30 cellular contexts compared by ENCODE assay signal in genomic region chr22:23386822-23387580, GRCh38.
"Had no signal": no experiment of that assay in that cellular context is flagged by ENCODE, and none has a peak within 500 bp of the region (broad histone marks: within the 10 kb centered on the region; RNA-seq: fewer than 3 reads in every experiment).

No MANE protein-coding gene starts in this region.

- H2AFZ ChIP-seq: hepatocyte, neural progenitor cell had no signal

- H3K9me3 Mint-ChIP-seq: activated naive CD8-positive, alpha-beta T cell treated with anti-CD3 and anti-CD28 coated beads for 36 hours; brain; effector memory CD8-positive, alpha-beta T cell; naive B cell; neural progenitor cell; stimulated activated memory B cell treated with anti-CD40 and anti-IgM and Interleukin-4, amounts not matched to agents 10 μg/mL and 1 μg/mL and 100 μg/mL, for 72 hours; T-helper 2 cell treated with Interferon-gamma antibody and Interleukin-4, amounts not matched to agents 5 μg/mL and 100 μg/mL, for 36 hours had no signal

- H3K4me1 ChIP-seq: adrenal gland had no signal

- H3K79me2 ChIP-seq: hepatocyte had no signal

- H3K4me3 Mint-ChIP-seq: activated CD4-positive, alpha-beta T cell treated with anti-CD3 and anti-CD28 coated beads for 36 hours; activated naive CD8-positive, alpha-beta T cell treated with anti-CD3 and anti-CD28 coated beads for 36 hours; brain; effector memory CD8-positive, alpha-beta T cell; naive B cell; neural progenitor cell; stimulated activated memory B cell treated with anti-CD40 and anti-IgM and Interleukin-4, amounts not matched to agents 10 μg/mL and 1 μg/mL and 100 μg/mL, for 72 hours; T-helper 2 cell treated with Interferon-gamma antibody and Interleukin-4, amounts not matched to agents 5 μg/mL and 100 μg/mL, for 36 hours had no signal

- H3K9ac ChIP-seq: neural progenitor cell had no signal

- H3K36me3 Mint-ChIP-seq: activated naive CD8-positive, alpha-beta T cell treated with anti-CD3 and anti-CD28 coated beads for 36 hours; brain; naive B cell; neural progenitor cell; stimulated activated memory B cell treated with anti-CD40 and anti-IgM and Interleukin-4, amounts not matched to agents 10 μg/mL and 1 μg/mL and 100 μg/mL, for 72 hours had no signal

- H3K27me3 ChIP-seq: adrenal gland, ascending aorta, cardiac muscle cell, gastroesophageal sphincter, hepatocyte, neural progenitor cell, thyroid gland had no signal

- H3K27me3 Mint-ChIP-seq: activated naive CD8-positive, alpha-beta T cell treated with anti-CD3 and anti-CD28 coated beads for 36 hours; brain had no signal

- DNase-seq: activated CD4-positive, alpha-beta T cell treated with anti-CD3 and anti-CD28 coated beads for 36 hours; activated CD4-positive, alpha-beta T cell treated with anti-CD3 and anti-CD28 coated beads, Interleukin-2, amount 50 U/mL, for 4 hours; activated CD4-positive, CD25-positive, alpha-beta regulatory T cell; activated effector memory CD4-positive, alpha-beta T cell treated with Interleukin-2 at 50 U/mL for 16 hours; activated naive CD4-positive, alpha-beta T cell treated with Interleukin-2 at 50 U/mL for 16 hours; activated naive CD8-positive, alpha-beta T cell treated with anti-CD3 and anti-CD28 coated beads for 36 hours; activated T-cell treated with anti-CD3 and anti-CD28 coated beads for 4 hours; cortex of kidney; effector memory CD8-positive, alpha-beta T cell; islet precursor cell; left cardiac atrium; left ventricle myocardium superior; mammary epithelial cell; naive B cell; stimulated activated CD4-positive, alpha-beta T cell treated with anti-CD3 and anti-CD28 coated beads, Interleukin-1b, Interleukin-23, amount 100 ng/mL, for 48 hours; stimulated activated CD4-positive, alpha-beta T cell treated with anti-CD3 and anti-CD28 coated beads, Interleukin-4, amount 100 ng/mL, for 4 hours; stimulated activated CD8-positive, alpha-beta memory T cell treated with anti-CD3 and anti-CD28 coated beads, Interleukin-4, amount 100 ng/mL, for 48 hours; stomach; T-helper 1 cell had no signal

- H3K27ac ChIP-seq: adrenal gland, ascending aorta, cardiac muscle cell, gastroesophageal sphincter, hepatocyte, neural progenitor cell, stomach had no signal

- H3K4me2 ChIP-seq: hepatocyte, neural progenitor cell, smooth muscle cell had no signal

- H3K9me3 ChIP-seq: adrenal gland, ascending aorta, gastroesophageal sphincter, stomach, thyroid gland had no signal

- H3K27ac Mint-ChIP-seq: activated CD4-positive, alpha-beta T cell treated with anti-CD3 and anti-CD28 coated beads for 36 hours; activated naive CD8-positive, alpha-beta T cell treated with anti-CD3 and anti-CD28 coated beads for 36 hours; effector memory CD8-positive, alpha-beta T cell; naive B cell; neural progenitor cell; stimulated activated memory B cell treated with anti-CD40 and anti-IgM and Interleukin-4, amounts not matched to agents 10 μg/mL and 1 μg/mL and 100 μg/mL, for 72 hours; T-helper 2 cell treated with Interferon-gamma antibody and Interleukin-4, amounts not matched to agents 5 μg/mL and 100 μg/mL, for 36 hours had no signal

- H3K4me1 Mint-ChIP-seq: activated CD4-positive, alpha-beta T cell treated with anti-CD3 and anti-CD28 coated beads for 36 hours; activated naive CD8-positive, alpha-beta T cell treated with anti-CD3 and anti-CD28 coated beads for 36 hours had no signal

- H3K4me3 ChIP-seq: adrenal gland, ascending aorta, cardiac muscle cell, gastroesophageal sphincter, hepatocyte, neural progenitor cell, smooth muscle cell, stomach, thyroid gland had no signal

- H3K36me3 ChIP-seq: adrenal gland, ascending aorta, cardiac muscle cell, gastroesophageal sphincter, neural progenitor cell, stomach, thyroid gland had no signal
